9 cellular contexts compared by ENCODE assay signal in genomic region chr21:32306021-32306780, GRCh38. TPM values are rescaled to one million over a fixed set of nuclear protein-coding genes. Genes with fewer than 3 reads are reported as not detected.
DNase-seq lines count a peak whose midpoint lies in the region; ATAC-seq and TF ChIP-seq lines count a peak whose summit lies in the region.
"Had no signal": no experiment of that assay in that cellular context is flagged by ENCODE, and none has a peak within 500 bp of the region (broad histone marks: within the 10 kb centered on the region; RNA-seq: fewer than 3 reads in every experiment).

No MANE protein-coding gene starts in this region.

- H3K36me3 Mint-ChIP-seq in activated CD8-positive, alpha-beta memory T cell treated with anti-CD3 and anti-CD28 coated beads, Interleukin-2, amount 10 ng/mL, durations not matched to agents 7 days and 5 days: peaks cover 7% of the 10 kb centered on the region

- peak; percentile 34 for DNase-seq in activated CD8-positive, alpha-beta memory T cell treated with anti-CD3 and anti-CD28 coated beads, Interleukin-2, amount 10 ng/mL, durations not matched to agents 7 days and 5 days
- no peak for DNase-seq in activated CD8-positive, alpha-beta memory T cell treated with anti-CD3 and anti-CD28 coated beads, Interleukin-2, amount 50 U/mL, for 4 hours
- DNase-seq in caudate nucleus (lab: John Stamatoyannopoulos, UW): peak in 57 of 61 donors; percentile 24 to 90 (median 74)
- peak; percentile 86 for DNase-seq in iPS-NIHi11 (ENCODE audit: low spot score)
- DNase-seq in NOMO-1 treated with DMSO at 0.1 percent for 48 hours (lab: John Stamatoyannopoulos, UW; ENCODE audit: unreplicated experiment): no peak
- DNase-seq in ovary: no peak

- H3K4me1 Mint-ChIP-seq in activated CD8-positive, alpha-beta memory T cell treated with anti-CD3 and anti-CD28 coated beads, Interleukin-2, amount 10 ng/mL, durations not matched to agents 7 days and 5 days: peaks cover 5% of the 10 kb centered on the region

- no peak for TF ChIP-seq CTCF in ovary (IDR thresholded peaks at IDR 0.05)

- no peak overlapping the region for H3K4me3 Mint-ChIP-seq in activated CD8-positive, alpha-beta memory T cell treated with anti-CD3 and anti-CD28 coated beads, Interleukin-2, amount 10 ng/mL, durations not matched to agents 7 days and 5 days

- intact Hi-C loops in ovary (cut with DNase I): no loop called here

- TF ChIP-seq EP300 in ovary (IDR thresholded peaks at IDR 0.05): no peak

- H3K9me3 ChIP-seq in subcutaneous abdominal adipose tissue (ENCODE audit: control insufficient read depth in 5 of 5, low read length in 5 of 5): no peaks in the 10 kb centered on the region
- no peaks in the 10 kb centered on the region for H3K9me3 ChIP-seq in ovary
- H3K9me3 ChIP-seq: thoracic aorta had no signal

- no peaks in the 10 kb centered on the region for H3K9me3 Mint-ChIP-seq in activated CD8-positive, alpha-beta memory T cell treated with anti-CD3 and anti-CD28 coated beads, Interleukin-2, amount 10 ng/mL, durations not matched to agents 7 days and 5 days (ENCODE audit: low read depth)

- peaks cover 0 to 35% (median 23%) of the 10 kb centered on the region in 5 donors for H3K36me3 ChIP-seq in subcutaneous abdominal adipose tissue (ENCODE audit: control insufficient read depth in 5 of 5, insufficient read depth in 5 of 5, low read length in 5 of 5)
- no peaks in the 10 kb centered on the region for H3K36me3 ChIP-seq in ovary

- no peak for TF ChIP-seq POLR2A in ovary (IDR thresholded peaks at IDR 0.05)

- no peaks in the 10 kb centered on the region for H3K27me3 ChIP-seq in subcutaneous abdominal adipose tissue (ENCODE audit: control insufficient read depth in 5 of 5, insufficient read depth in 4 of 5, low read length in 5 of 5)
- no peaks in the 10 kb centered on the region for H3K27me3 ChIP-seq in ovary

- H3K27ac ChIP-seq in caudate nucleus (ENCODE audit: low read depth, low read length): peak overlapping the region; percentile 85
- H3K27ac ChIP-seq in subcutaneous abdominal adipose tissue (ENCODE audit: low read depth, low read length): peak overlapping the region; percentile 11
- no peak overlapping the region for H3K27ac ChIP-seq in ovary
- H3K27ac ChIP-seq: thoracic aorta had no signal

- H3K4me1 ChIP-seq in subcutaneous abdominal adipose tissue (ENCODE audit: control insufficient read depth in 5 of 5, insufficient read depth in 5 of 5, low read length in 5 of 5): peaks cover 0 to 30% (median 9%) of the 10 kb centered on the region in 5 donors
- H3K4me1 ChIP-seq in ovary (ENCODE audit: insufficient read depth): no peaks in the 10 kb centered on the region

- no peaks in the 10 kb centered on the region for H3K27me3 Mint-ChIP-seq in activated CD8-positive, alpha-beta memory T cell treated with anti-CD3 and anti-CD28 coated beads, Interleukin-2, amount 10 ng/mL, durations not matched to agents 7 days and 5 days

- CTCF ChIA-PET in activated CD8-positive, alpha-beta memory T cell treated with anti-CD3 and anti-CD28 coated beads, Interleukin-2, amount 10 ng/mL, durations not matched to agents 7 days and 5 days (lab: Charles Lee): no interaction called here

- ATAC-seq in activated CD8-positive, alpha-beta memory T cell treated with anti-CD3 and anti-CD28 coated beads, Interleukin-2, amount 10 ng/mL, durations not matched to agents 7 days and 5 days: no peak
- ATAC-seq in HG02610 (IDR thresholded peaks at IDR 0.05; ENCODE audit: unreplicated experiment): no peak

- peak overlapping the region in 2 of 5 donors; percentile 26 to 43 for H3K9ac ChIP-seq in subcutaneous abdominal adipose tissue (ENCODE audit: low read length in 5 of 5)

- H3K27ac Mint-ChIP-seq in activated CD8-positive, alpha-beta memory T cell treated with anti-CD3 and anti-CD28 coated beads, Interleukin-2, amount 10 ng/mL, durations not matched to agents 7 days and 5 days: no peak overlapping the region

- H3K4me3 ChIP-seq in subcutaneous abdominal adipose tissue (ENCODE audit: low read depth in 1 of 5, low read length in 5 of 5) (no peak overlapping the region), ovary (no peak overlapping the region)
- H3K4me3 ChIP-seq: thoracic aorta had no signal

- WGBS in ovary, 3 donors: 55 to 67% (median 58%) methylated on average over 22 of the region's 22 CpGs

RNA-seq across cellular contexts. Expression of gene MRAP, which starts 7.5 kb away (rescaled TPM):
- not detected for total RNA-seq in activated CD8-positive, alpha-beta memory T cell treated with anti-CD3 and anti-CD28 coated beads, Interleukin-2, amount 10 ng/mL, durations not matched to agents 7 days and 5 days
- total RNA-seq in ovary: 1 to 10 TPM in 5 of 7 donors, under 1 TPM in 1, not detected in 1; 0.58 to 9.2 (median 2.3) TPM
- 10 to 100 TPM in 1 of 2 donors, 1 to 10 TPM in 1; 1.9 to 67.5 TPM for polyA plus RNA-seq in ovary
- total RNA-seq: thoracic aorta had no signal

RNA-seq across cellular contexts. Expression of gene MIS18A, which starts 27.4 kb away (rescaled TPM):
- total RNA-seq in activated CD8-positive, alpha-beta memory T cell treated with anti-CD3 and anti-CD28 coated beads, Interleukin-2, amount 10 ng/mL, durations not matched to agents 7 days and 5 days: 10 to 100 TPM; 29.3 to 30.1 TPM
- 10 to 100 TPM in 3 of 7 donors, 1 to 10 TPM in 4; 4.5 to 13.2 (median 9.8) TPM for total RNA-seq in ovary
- 10 to 100 TPM in 1 of 2 donors, 1 to 10 TPM in 1; 7.4 to 11.0 TPM for polyA plus RNA-seq in ovary

Comparison
In these comparisons a context has a peak if more than half of its experiments do, and no peak if none do; other contexts are left out.
1. DNase-seq: peak in activated CD8-positive, alpha-beta memory T cell treated with anti-CD3 and anti-CD28 coated beads, Interleukin-2, amount 10 ng/mL, durations not matched to agents 7 days and 5 days (single experiment), caudate nucleus (57 of 61) and iPS-NIHi11 (single experiment); none in activated CD8-positive, alpha-beta memory T cell treated with anti-CD3 and anti-CD28 coated beads, Interleukin-2, amount 50 U/mL, for 4 hours (single experiment), NOMO-1 treated with DMSO at 0.1 percent for 48 hours (single experiment) and ovary (0 of 5).
2. H3K27ac ChIP-seq: peak in caudate nucleus (single experiment) and subcutaneous abdominal adipose tissue (single experiment); none in ovary (0 of 2).